Comparison of ENCODE assay signal across 21 cellular contexts in the genomic region with DNA sequence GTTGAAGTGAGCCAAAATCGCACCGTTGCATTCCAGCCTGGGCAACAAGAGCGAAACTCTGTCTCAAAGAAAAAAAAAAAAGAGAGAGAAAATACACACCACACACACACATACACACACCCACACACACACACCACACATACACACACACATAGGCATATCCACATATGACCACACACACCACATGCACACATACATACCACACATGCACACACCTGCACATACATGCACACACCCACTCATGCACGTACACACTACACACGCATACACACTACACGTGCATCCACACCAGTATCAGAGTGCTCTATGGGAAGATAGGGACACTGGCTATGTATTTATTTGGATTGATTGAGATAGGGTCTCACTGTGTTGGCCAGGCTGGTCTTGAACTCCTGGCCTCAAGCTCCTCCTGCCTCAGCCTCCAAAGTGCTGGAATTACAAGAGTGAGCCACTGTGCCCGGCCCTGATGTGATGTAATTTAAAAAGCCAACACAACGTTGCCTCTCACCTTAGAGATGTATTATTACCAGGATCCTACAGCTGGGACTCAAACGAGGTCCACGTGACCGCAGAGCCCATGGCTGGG. TPM values are rescaled to one million over a fixed set of nuclear protein-coding genes. Genes with fewer than 3 reads are reported as not detected.
DNase-seq lines count a peak whose midpoint lies in the region; ATAC-seq, FAIRE-seq and TF ChIP-seq lines count a peak whose summit lies in the region.
"Had no signal": no experiment of that assay in that cellular context is flagged by ENCODE, and none has a peak within 500 bp of the region (broad histone marks: within the 10 kb centered on the region; RNA-seq: fewer than 3 reads in every experiment).

No MANE protein-coding gene starts in this region.

- H3K27ac ChIP-seq in HEK293 (ENCODE audit: extremely low read depth, low read depth, low read length), result no peak overlapping the region
- peak overlapping the region; percentile 37; the same call in 1 of the 2 replicates for H3K27ac ChIP-seq in RWPE1
- H3K27ac ChIP-seq in osteoblast (ENCODE audit: low read depth, low read length), result no peak overlapping the region
- H3K27ac ChIP-seq in esophagus squamous epithelium, result no peak overlapping the region
- no peak overlapping the region for H3K27ac ChIP-seq in aorta (ENCODE audit: low read depth in 1 of 2, low read length in 2 of 2)
- H3K27ac ChIP-seq: BLaER1 treated with 17β-estradiol and CSF1 and Interleukin-3, amounts not matched to agents 10 nM and 100 nM; GM23248 had no signal

- H2AFZ ChIP-seq in osteoblast (ENCODE audit: low read length), result no peak overlapping the region
- H2AFZ ChIP-seq: GM23248 had no signal

- H3K9me3 ChIP-seq in HEK293 (ENCODE audit: control insufficient read depth, insufficient read depth, low read depth, low read length) (no peaks in the 10 kb centered on the region), osteoblast (ENCODE audit: low read depth, low read length) (no peaks in the 10 kb centered on the region), esophagus squamous epithelium (peaks cover 0 to under 1% (median 0%) of the 10 kb centered on the region in 3 donors), aorta (ENCODE audit: control insufficient read depth, low read length) (peaks cover 2% of the 10 kb centered on the region)
- H3K9me3 ChIP-seq: BLaER1 treated with 17β-estradiol and CSF1 and Interleukin-3, amounts not matched to agents 10 nM and 100 nM had no signal

- POLR2A ChIA-PET in HEK293 (lab: Yijun Ruan, JAX) (no interaction called here), RWPE1 (lab: Yijun Ruan, JAX; ENCODE audit: low non-redundant PET) (no interaction called here)

- DNase-seq in RWPE1 (ENCODE audit: low spot score), result no peak
- DNase-seq in bronchial epithelial cell (ENCODE audit: low read depth), result no peak
- peak; percentile 79 for DNase-seq in osteoblast (ENCODE audit: insufficient read length, low spot score, missing footprints)
- no peak for DNase-seq in esophagus squamous epithelium (lab: John Stamatoyannopoulos, UW)
- no peak for DNase-seq in NCI-H1417 treated with DMSO at 0.1 percent for 48 hours (lab: John Stamatoyannopoulos, UW)
- DNase-seq in aorta, result no peak
- DNase-seq: CD8-positive, alpha-beta T cell; COR-L47; DMS 273 treated with DMSO at 0.1 percent for 48 hours; DND-41; EL; GM23248; H7; Kasumi-1; KG1 had no signal

- H4K20me1 ChIP-seq in osteoblast (ENCODE audit: insufficient read depth, low read length), result no peaks in the 10 kb centered on the region

- intact Hi-C loops in esophagus squamous epithelium (cut with DNase I) (no loop called here), aorta (cut with DNase I) (no loop called here)

- H3K79me2 ChIP-seq in osteoblast (ENCODE audit: insufficient read depth, low read length), result no peaks in the 10 kb centered on the region

- H3K4me3 ChIP-seq in HEK293 (ENCODE audit: low read depth, low read length) (no peak overlapping the region), bronchial epithelial cell (ENCODE audit: low read depth, low read length) (no peak overlapping the region), osteoblast (ENCODE audit: insufficient read depth, low read length) (no peak overlapping the region), esophagus squamous epithelium (no peak overlapping the region), aorta (ENCODE audit: low read length in 2 of 2) (no peak overlapping the region)
- H3K4me3 ChIP-seq: BLaER1 treated with 17β-estradiol and CSF1 and Interleukin-3, amounts not matched to agents 10 nM and 100 nM; GM23248 had no signal

- CTCF ChIA-PET in HEK293 (lab: Yijun Ruan, JAX) (interaction anchor here (0.5 to 0.9 kb wide), 3 partner anchors 11 to 410 kb away, joined by 3 to 4 read pairs (median 3); no protein-coding TSS in a partner anchor), RWPE1 (lab: Yijun Ruan, JAX) (no interaction called here)

- H3K4me2 ChIP-seq in osteoblast (ENCODE audit: insufficient read depth, low read length), result no peak overlapping the region
- H3K4me2 ChIP-seq: BLaER1 treated with 17β-estradiol and CSF1 and Interleukin-3, amounts not matched to agents 10 nM and 100 nM had no signal

- no peak for TF ChIP-seq POLR2A in esophagus squamous epithelium (IDR thresholded peaks at IDR 0.05)

- FAIRE-seq in bronchial epithelial cell (lab: Jason Lieb, UNC), result peak; percentile 83
- FAIRE-seq: GM12892, GM18507 had no signal

- no peak for ATAC-seq in GM21390 (IDR thresholded peaks at IDR 0.05; ENCODE audit: unreplicated experiment)
- no peak for ATAC-seq in aorta (ENCODE audit: low FRiP score)
- ATAC-seq: CD8-positive, alpha-beta T cell; HCT116 had no signal

- WGBS in esophagus squamous epithelium, 2 donors, result 85 to 89% methylated on average over 11 of the region's 11 CpGs
- WGBS in aorta, 2 donors, result 93% methylated on average over 11 of the region's 11 CpGs

- H3K4me1 ChIP-seq in HEK293 (ENCODE audit: control insufficient read depth, insufficient read depth, low read length) (no peaks in the 10 kb centered on the region), osteoblast (ENCODE audit: insufficient read depth, low read length) (no peaks in the 10 kb centered on the region), esophagus squamous epithelium (peaks cover 0 to 8% (median 0%) of the 10 kb centered on the region in 3 donors), aorta (ENCODE audit: control insufficient read depth in 1 of 2, insufficient read depth in 2 of 2, low read length in 2 of 2) (no peaks in the 10 kb centered on the region)

- TF ChIP-seq CTCF in HEK293 (tag by site-specific recombination; IDR thresholded peaks at IDR 0.05) (no peak), RWPE1 (conservative IDR thresholded peaks at IDR 0.05; ENCODE audit: low read depth) (no peak), bronchial epithelial cell (IDR thresholded peaks at IDR 0.05; ENCODE audit: insufficient read depth, low read length, severe bottlenecking) (no peak), osteoblast (IDR thresholded peaks at IDR 0.05; ENCODE audit: extremely low read depth, low read depth, low read length) (no peak), esophagus squamous epithelium (IDR thresholded peaks at IDR 0.05) (no peak)

- H3K36me3 ChIP-seq in HEK293 (ENCODE audit: control insufficient read depth in 2 of 2, insufficient read depth in 1 of 2, low read length in 2 of 2), result no peaks in the 10 kb centered on the region
- H3K36me3 ChIP-seq in bronchial epithelial cell (ENCODE audit: control insufficient read depth, insufficient read depth, low read length), result peaks cover 31% of the 10 kb centered on the region
- no peaks in the 10 kb centered on the region for H3K36me3 ChIP-seq in osteoblast (ENCODE audit: insufficient read depth, low read length)
- no peaks in the 10 kb centered on the region for H3K36me3 ChIP-seq in esophagus squamous epithelium
- H3K36me3 ChIP-seq in aorta (ENCODE audit: control insufficient read depth in 1 of 2, insufficient read depth in 2 of 2, low read length in 1 of 2), result no peaks in the 10 kb centered on the region

- no peaks in the 10 kb centered on the region for H3K27me3 ChIP-seq in bronchial epithelial cell (ENCODE audit: control insufficient read depth, insufficient read depth, low read length)
- no peaks in the 10 kb centered on the region for H3K27me3 ChIP-seq in osteoblast (ENCODE audit: insufficient read depth, low read length)
- H3K27me3 ChIP-seq in esophagus squamous epithelium, result no peaks in the 10 kb centered on the region
- no peaks in the 10 kb centered on the region for H3K27me3 ChIP-seq in aorta (ENCODE audit: control insufficient read depth in 1 of 2, insufficient read depth in 2 of 2, low read length in 1 of 2)
- H3K27me3 ChIP-seq: BLaER1 treated with 17β-estradiol and CSF1 and Interleukin-3, amounts not matched to agents 10 nM and 100 nM had no signal

TF ChIP-seq in HEK293, 187 proteins besides CTCF, POLR2A, EP300 and RAD21:
- TF ChIP-seq ZNF624 (tag by site-specific recombination; IDR thresholded peaks at IDR 0.05) (no peak), ZFHX2 (tag by site-specific recombination; conservative IDR thresholded peaks at IDR 0.05) (peak; percentile 33), EGR2 (tag by site-specific recombination; IDR thresholded peaks at IDR 0.05; ENCODE audit: low read depth) (peak; percentile 16; the same call in 1 of the 2 replicates), ZNF121 (tag by site-specific recombination; IDR thresholded peaks at IDR 0.05) (peak; percentile 79), ZNF155 (tag by site-specific recombination; IDR thresholded peaks at IDR 0.05) (no peak)
- TF ChIP-seq, protein P1, sequence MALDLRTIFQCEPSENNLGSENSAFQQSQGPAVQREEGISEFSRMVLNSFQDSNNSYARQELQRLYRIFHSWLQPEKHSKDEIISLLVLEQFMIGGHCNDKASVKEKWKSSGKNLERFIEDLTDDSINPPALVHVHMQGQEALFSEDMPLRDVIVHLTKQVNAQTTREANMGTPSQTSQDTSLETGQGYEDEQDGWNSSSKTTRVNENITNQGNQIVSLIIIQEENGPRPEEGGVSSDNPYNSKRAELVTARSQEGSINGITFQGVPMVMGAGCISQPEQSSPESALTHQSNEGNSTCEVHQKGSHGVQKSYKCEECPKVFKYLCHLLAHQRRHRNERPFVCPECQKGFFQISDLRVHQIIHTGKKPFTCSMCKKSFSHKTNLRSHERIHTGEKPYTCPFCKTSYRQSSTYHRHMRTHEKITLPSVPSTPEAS (tag by site-specific recombination; IDR thresholded peaks at IDR 0.05), result peak; percentile 61; the same call in 1 of the 2 replicates
TF ChIP-seq in HEK293: peak in this region for 4.

RNA-seq across cellular contexts. Expression of a gene that starts 17.8 kb away (rescaled TPM):
- total RNA-seq in bronchial epithelial cell, result 0.26 and 2.0 TPM in 2 replicates
- total RNA-seq in osteoblast, result 1.2 and 1.8 TPM in 2 replicates
- 10 to 100 TPM in 1 of 4 donors, 1 to 10 TPM in 3; 2.5 to 12.6 (median 6.7) TPM for total RNA-seq in esophagus squamous epithelium
- under 1 TPM; 0.60 to 0.71 TPM for total RNA-seq in aorta
- polyA plus RNA-seq in aorta, result under 1 TPM; 0.23 to 0.75 TPM

RNA-seq across cellular contexts. Expression of a gene that starts 44.4 kb away (rescaled TPM):
- total RNA-seq in bronchial epithelial cell, result 157 and 167 TPM in 2 replicates
- total RNA-seq in osteoblast, result 0.59 and 0.72 TPM in 2 replicates
- total RNA-seq in esophagus squamous epithelium, result 10 to 100 TPM in 1 of 4 donors, 1 to 10 TPM in 3; 3.8 to 24.8 (median 6.4) TPM
- total RNA-seq in aorta, result under 1 TPM in 1 of 2 donors, not detected in 1; 0.87 TPM
- not detected for polyA plus RNA-seq in aorta
